11 cellular contexts compared by ENCODE assay signal in genomic region chr3:171654809-171655208, GRCh38.
DNase-seq lines count a peak whose midpoint lies in the region; ATAC-seq and TF ChIP-seq lines count a peak whose summit lies in the region.
"Had no signal": no experiment of that assay in that cellular context is flagged by ENCODE, and none has a peak within 500 bp of the region (broad histone marks: within the 10 kb centered on the region; RNA-seq: fewer than 3 reads in every experiment).

No MANE protein-coding gene starts in this region.

- no peak overlapping the region for H3K27ac Mint-ChIP-seq in HFFc6

- H3K4me3 Mint-ChIP-seq in HFFc6, result no peak overlapping the region

- DNase-seq in M059J (ENCODE audit: low read depth) (peak; percentile 76), choroid plexus epithelial cell (ENCODE audit: low read depth) (peak; percentile 50), iris pigment epithelial cell (ENCODE audit: low read depth) (peak; percentile 47), superior temporal gyrus (ENCODE audit: extremely low spot score) (peak; percentile 48), ACHN (no peak), HFFc6 (no peak), DMS79 treated with DMSO at 0.1 percent for 48 hours (lab: John Stamatoyannopoulos, UW) (no peak)
- DNase-seq: glutamatergic neuron, H7 had no signal

- no peaks in the 10 kb centered on the region for H3K9me3 Mint-ChIP-seq in HFFc6

- ATAC-seq in GM21723 (IDR thresholded peaks at IDR 0.05; ENCODE audit: unreplicated experiment), result no peak
- ATAC-seq: Panc1 had no signal

- in situ Hi-C loops in ACHN (cut with HindIII; ENCODE audit: low pct_ligation_motif_present, low pct_unique_long_range_greater_than_20kb, low sequenced_read_pairs), result no loop called here

- TF ChIP-seq CTCF in choroid plexus epithelial cell (conservative IDR thresholded peaks at IDR 0.05; ENCODE audit: low read depth, low read length), result no peak
- no peak for TF ChIP-seq CTCF in HFFc6 (IDR thresholded peaks at IDR 0.05)

- H3K4me3 ChIP-seq in choroid plexus epithelial cell (ENCODE audit: low read depth, low read length), result no peak overlapping the region

- peaks cover 18% of the 10 kb centered on the region for H3K4me1 Mint-ChIP-seq in HFFc6 (ENCODE audit: low read depth)

- no peaks in the 10 kb centered on the region; the same call in 1 of the 2 replicates for H3K36me3 Mint-ChIP-seq in HFFc6 (ENCODE audit: low read depth)

- no peaks in the 10 kb centered on the region for H3K27me3 Mint-ChIP-seq in HFFc6 (ENCODE audit: insufficient read depth)

Comparison
In these comparisons a context has a peak if more than half of its experiments do, and no peak if none do; other contexts are left out.
1. DNase-seq: peak in M059J (single experiment), choroid plexus epithelial cell (single experiment), iris pigment epithelial cell (single experiment) and superior temporal gyrus (single experiment); none in ACHN (single experiment), HFFc6 (single experiment) and DMS79 treated with DMSO at 0.1 percent for 48 hours (single experiment).